In the genomic region with DNA sequence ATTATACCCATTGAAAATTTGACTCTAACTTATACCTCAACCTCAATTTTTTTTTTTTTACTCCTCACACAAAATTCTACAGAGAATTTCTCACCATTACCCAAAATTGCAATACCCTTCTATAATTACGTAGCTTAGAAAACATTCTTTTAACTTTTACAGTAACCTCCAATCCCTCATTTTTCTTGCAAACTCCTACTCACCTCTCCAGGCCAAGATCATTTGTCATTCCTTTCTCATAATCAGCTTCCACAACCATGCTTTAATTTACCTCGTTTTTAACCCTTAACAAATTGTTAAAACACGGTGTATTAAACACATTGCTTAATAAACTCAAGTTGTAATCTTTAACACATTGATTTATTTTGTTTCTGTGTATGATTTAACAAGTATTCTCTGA, we compare ENCODE assay signal across 34 cellular contexts.
A peak's percentile ranks its signal among the peaks of the same experiment; 100 is the strongest.
DNase-seq lines count a peak whose midpoint lies in the region; FAIRE-seq and TF ChIP-seq lines count a peak whose summit lies in the region.
"Had no signal": no experiment of that assay in that cellular context is flagged by ENCODE, and none has a peak within 500 bp of the region (broad histone marks: within the 10 kb centered on the region; RNA-seq: fewer than 3 reads in every experiment).

No MANE protein-coding gene starts in this region.

- H3K36me3 ChIP-seq in astrocyte (ENCODE audit: insufficient read depth, low read length): no peaks in the 10 kb centered on the region
- H3K36me3 ChIP-seq: BE2C; BLaER1; BLaER1 treated with 17β-estradiol and CSF1 and Interleukin-3, amounts not matched to agents 10 nM and 100 nM had no signal

- DNase-seq in amniotic epithelial cell (ENCODE audit: low read depth): peak; percentile 11
- peak; percentile 55 for DNase-seq in astrocyte (ENCODE audit: low read depth)
- DNase-seq in mesothelial cell of epicardium (ENCODE audit: low spot score in 2 of 2, unreplicated experiment in 2 of 2): no peak
- no peak for DNase-seq in AG08395 (ENCODE audit: low spot score)
- no peak for DNase-seq in NCI-H526 treated with DMSO at 0.1 percent for 48 hours (lab: John Stamatoyannopoulos, UW)
- no peak for DNase-seq in stimulated activated CD4-positive, alpha-beta T cell treated with anti-CD3 and anti-CD28 coated beads, Interleukin-15, amount 100 ng/mL, for 24 hours
- DNase-seq: 8988T; ACHN; AML-193; BE2C; C1 segment of cervical spinal cord; Caco-2; Calu3; CD4-positive, alpha-beta memory T cell; CD4-positive, alpha-beta T cell; CD4-positive, CD25-positive, alpha-beta regulatory T cell; CD8-positive, alpha-beta memory T cell; CD8-positive, alpha-beta T cell; COR-L47; DMS 273 treated with DMSO at 0.1 percent for 48 hours; DMS153; DMS53; DMS79; DMS79 treated with DMSO at 0.1 percent for 48 hours; DND-41; EL had no signal

- no peak overlapping the region for H3K4me3 ChIP-seq in astrocyte (ENCODE audit: insufficient read depth, low read depth, low read length)
- H3K4me3 ChIP-seq: A549; BLaER1; BLaER1 treated with 17β-estradiol and CSF1 and Interleukin-3, amounts not matched to agents 10 nM and 100 nM had no signal

- H3K27ac Mint-ChIP-seq in astrocyte (ENCODE audit: unreplicated experiment): no peak overlapping the region
- peak overlapping the region; percentile 0 for H3K27ac Mint-ChIP-seq in mesothelial cell of epicardium
- H3K27ac Mint-ChIP-seq: B cell; CD14-positive monocyte; CD4-positive, alpha-beta memory T cell; CD4-positive, alpha-beta T cell; CD4-positive, CD25-positive, alpha-beta regulatory T cell; CD8-positive, alpha-beta memory T cell; CD8-positive, alpha-beta T cell had no signal

- no peaks in the 10 kb centered on the region for H3K79me2 ChIP-seq in astrocyte (ENCODE audit: insufficient read depth, low read length)

- H3K9me3 Mint-ChIP-seq in astrocyte (ENCODE audit: unreplicated experiment) (no peaks in the 10 kb centered on the region), mesothelial cell of epicardium (no peaks in the 10 kb centered on the region)
- H3K9me3 Mint-ChIP-seq: CD14-positive monocyte; CD4-positive, alpha-beta T cell had no signal

- H3K27me3 Mint-ChIP-seq in astrocyte (ENCODE audit: low read depth, unreplicated experiment) (no peaks in the 10 kb centered on the region), mesothelial cell of epicardium (ENCODE audit: low read depth) (no peaks in the 10 kb centered on the region)
- H3K27me3 Mint-ChIP-seq: B cell; CD4-positive, alpha-beta memory T cell; CD4-positive, alpha-beta T cell; CD4-positive, CD25-positive, alpha-beta regulatory T cell; CD8-positive, alpha-beta memory T cell had no signal

- TF ChIP-seq CTCF in astrocyte (IDR thresholded peaks at IDR 0.05; ENCODE audit: insufficient read depth, low read depth, low read length) (no peak), mesothelial cell of epicardium (IDR thresholded peaks at IDR 0.05; ENCODE audit: unreplicated experiment) (no peak)

- no peak overlapping the region for H3K4me2 ChIP-seq in astrocyte (ENCODE audit: low read length)
- H3K4me2 ChIP-seq: A549; BLaER1; BLaER1 treated with 17β-estradiol and CSF1 and Interleukin-3, amounts not matched to agents 10 nM and 100 nM had no signal

- no peak overlapping the region for H3K4me3 Mint-ChIP-seq in astrocyte (ENCODE audit: unreplicated experiment)
- H3K4me3 Mint-ChIP-seq in mesothelial cell of epicardium: no peak overlapping the region
- H3K4me3 Mint-ChIP-seq: B cell; CD14-positive monocyte; CD4-positive, alpha-beta memory T cell; CD4-positive, alpha-beta T cell; CD4-positive, CD25-positive, alpha-beta regulatory T cell; CD8-positive, alpha-beta memory T cell; CD8-positive, alpha-beta T cell had no signal

- H3K4me1 ChIP-seq in astrocyte (ENCODE audit: insufficient read depth, low read length): no peaks in the 10 kb centered on the region
- H3K4me1 ChIP-seq: A549; BE2C; BLaER1; BLaER1 treated with 17β-estradiol and CSF1 and Interleukin-3, amounts not matched to agents 10 nM and 100 nM; Caco-2 had no signal

- no peaks in the 10 kb centered on the region for H3K27me3 ChIP-seq in astrocyte (ENCODE audit: insufficient read depth, low read length)
- H3K27me3 ChIP-seq: BE2C; BLaER1; BLaER1 treated with 17β-estradiol and CSF1 and Interleukin-3, amounts not matched to agents 10 nM and 100 nM had no signal

- no peak for FAIRE-seq in astrocyte (lab: Jason Lieb, UNC)
- FAIRE-seq: A549, D721Med had no signal

- H3K27ac ChIP-seq in astrocyte (ENCODE audit: low read depth, low read length): no peak overlapping the region
- H3K27ac ChIP-seq: 22Rv1; A549; BLaER1; BLaER1 treated with 17β-estradiol and CSF1 and Interleukin-3, amounts not matched to agents 10 nM and 100 nM; C4-2B had no signal

- H3K36me3 Mint-ChIP-seq in astrocyte (ENCODE audit: low read depth, unreplicated experiment) (no peaks in the 10 kb centered on the region), mesothelial cell of epicardium (no peaks in the 10 kb centered on the region)
- H3K36me3 Mint-ChIP-seq: CD14-positive monocyte; CD4-positive, alpha-beta memory T cell; CD4-positive, CD25-positive, alpha-beta regulatory T cell; CD8-positive, alpha-beta T cell had no signal

- H3K9me3 ChIP-seq in astrocyte (ENCODE audit: insufficient read depth, low read depth, low read length): no peaks in the 10 kb centered on the region
- H3K9me3 ChIP-seq: A549; BE2C; BLaER1; BLaER1 treated with 17β-estradiol and CSF1 and Interleukin-3, amounts not matched to agents 10 nM and 100 nM; Caco-2 had no signal

- H3K4me1 Mint-ChIP-seq in astrocyte (ENCODE audit: low read depth, unreplicated experiment) (peaks cover 4% of the 10 kb centered on the region), mesothelial cell of epicardium (peaks cover 25% of the 10 kb centered on the region)
- H3K4me1 Mint-ChIP-seq: B cell; CD14-positive monocyte; CD4-positive, alpha-beta memory T cell; CD4-positive, CD25-positive, alpha-beta regulatory T cell; CD8-positive, alpha-beta memory T cell had no signal

- no peaks in the 10 kb centered on the region for H4K20me1 ChIP-seq in astrocyte (ENCODE audit: insufficient read depth, low read length)
- H4K20me1 ChIP-seq: BLaER1; BLaER1 treated with 17β-estradiol and CSF1 and Interleukin-3, amounts not matched to agents 10 nM and 100 nM had no signal

- H2AFZ ChIP-seq in astrocyte (ENCODE audit: low read depth, low read length): no peak overlapping the region

- no peak overlapping the region for H3K9ac ChIP-seq in astrocyte (ENCODE audit: low read length)
- H3K9ac ChIP-seq: BLaER1; BLaER1 treated with 17β-estradiol and CSF1 and Interleukin-3, amounts not matched to agents 10 nM and 100 nM had no signal

Comparison
In these comparisons a context has a peak if more than half of its experiments do, and no peak if none do; other contexts are left out.
1. DNase-seq: peak in amniotic epithelial cell (single experiment) and astrocyte (single experiment); none in mesothelial cell of epicardium (0 of 2), AG08395 (single experiment), NCI-H526 treated with DMSO at 0.1 percent for 48 hours (single experiment) and stimulated activated CD4-positive, alpha-beta T cell treated with anti-CD3 and anti-CD28 coated beads, Interleukin-15, amount 100 ng/mL, for 24 hours (single experiment).